In genomic region chr5:114305402-114306207, GRCh38 we compare ENCODE assay signal across 10 cellular contexts. TPM values are rescaled to one million over a fixed set of nuclear protein-coding genes. Genes with fewer than 3 reads are reported as not detected.
DNase-seq lines count a peak whose midpoint lies in the region; FAIRE-seq and TF ChIP-seq lines count a peak whose summit lies in the region.
"Had no signal": no experiment of that assay in that cellular context is flagged by ENCODE, and none has a peak within 500 bp of the region (broad histone marks: within the 10 kb centered on the region; RNA-seq: fewer than 3 reads in every experiment).

No MANE protein-coding gene starts in this region.

- H3K36me3 ChIP-seq in breast epithelium: no peaks in the 10 kb centered on the region
- no peaks in the 10 kb centered on the region for H3K36me3 ChIP-seq in Karpas-422 (ENCODE audit: insufficient read depth, low read length)
- H3K36me3 ChIP-seq in H1 (ENCODE audit: control insufficient read depth in 2 of 4, insufficient read depth in 4 of 4, low read length in 3 of 4): no peaks in the 10 kb centered on the region

- H3K27me3 Mint-ChIP-seq in MCF 10A (ENCODE audit: insufficient read depth, unreplicated experiment) (peaks cover 52% of the 10 kb centered on the region), type B pancreatic cell (no peaks in the 10 kb centered on the region)
- H3K27me3 Mint-ChIP-seq: natural killer cell treated with Interleukin-12 subunit alpha and Interleukin-12 subunit beta and Interleukin-15 and Interleukin-18, amount 100 ng/mL, for 72 hours had no signal

- BruUV-seq in MCF 10A (replicated peaks; lab: Mats Ljungman, UMichigan): no TSS peak

- no peak overlapping the region for H3K4ac ChIP-seq in H1 (replicated peaks; ENCODE audit: insufficient read length, low read depth, low read length)

- H4K8ac ChIP-seq in H1 (ENCODE audit: extremely low read depth, insufficient read depth, low read length): no peak overlapping the region

- H3K79me2 ChIP-seq in Karpas-422 (ENCODE audit: low read length): no peaks in the 10 kb centered on the region
- no peaks in the 10 kb centered on the region for H3K79me2 ChIP-seq in H1 (ENCODE audit: control insufficient read depth in 1 of 2, insufficient read depth in 2 of 2, low read length in 2 of 2)

- no peak overlapping the region for H3K27ac ChIP-seq in breast epithelium
- no peak overlapping the region for H3K27ac ChIP-seq in Karpas-422 (ENCODE audit: low read length)
- H3K27ac ChIP-seq in H1 (ENCODE audit: low read depth, low read length): no peak overlapping the region

- TF ChIP-seq RAD21 in H1 (IDR thresholded peaks at IDR 0.05 in 1 of 2, conservative IDR thresholded peaks at IDR 0.05 in 1 of 2; ENCODE audit: low read depth in 2 of 2, low read length in 2 of 2): peak; percentile 74 to 75

- no peaks in the 10 kb centered on the region for H3K4me1 Mint-ChIP-seq in MCF 10A (ENCODE audit: insufficient read depth, unreplicated experiment)
- H3K4me1 Mint-ChIP-seq in type B pancreatic cell (ENCODE audit: unreplicated experiment): peaks cover 4% of the 10 kb centered on the region

- TF ChIP-seq POLR2A in breast epithelium (IDR thresholded peaks at IDR 0.05) (no peak), H1 (IDR thresholded peaks at IDR 0.05; ENCODE audit: control extremely low read depth in 1 of 2, low read depth in 2 of 2, low read length in 2 of 2) (no peak)

- no peak for FAIRE-seq in H1 (lab: Jason Lieb, UNC)
- FAIRE-seq: G401.6 had no signal

- H4K5ac ChIP-seq in H1 (ENCODE audit: insufficient read length, low read depth, low read length): no peak overlapping the region

- H3K79me1 ChIP-seq in H1 (ENCODE audit: low read depth, low read length): no peaks in the 10 kb centered on the region

- H3K9me3 Mint-ChIP-seq in MCF 10A (ENCODE audit: unreplicated experiment): no peaks in the 10 kb centered on the region
- no peaks in the 10 kb centered on the region for H3K9me3 Mint-ChIP-seq in type B pancreatic cell
- H3K9me3 Mint-ChIP-seq: natural killer cell treated with Interleukin-12 subunit alpha and Interleukin-12 subunit beta and Interleukin-15 and Interleukin-18, amount 100 ng/mL, for 72 hours had no signal

- no peak overlapping the region for H2AK5ac ChIP-seq in H1 (ENCODE audit: low read depth, low read length)

- H3K56ac ChIP-seq in H1 (replicated peaks; ENCODE audit: insufficient read length, low read depth, low read length): no peak overlapping the region

- H3K36me3 Mint-ChIP-seq in MCF 10A (ENCODE audit: insufficient read depth, unreplicated experiment) (no peaks in the 10 kb centered on the region), type B pancreatic cell (no peaks in the 10 kb centered on the region)
- H3K36me3 Mint-ChIP-seq: natural killer cell treated with Interleukin-12 subunit alpha and Interleukin-12 subunit beta and Interleukin-15 and Interleukin-18, amount 100 ng/mL, for 72 hours had no signal

- no peak overlapping the region for H4K91ac ChIP-seq in H1 (replicated peaks; ENCODE audit: insufficient read length, low read length)

- H3K23ac ChIP-seq in H1 (ENCODE audit: insufficient read length): no peak overlapping the region

- H3K18ac ChIP-seq in H1 (ENCODE audit: extremely low read depth, low read length): no peak overlapping the region

- TF ChIP-seq CTCF in MCF 10A (IDR thresholded peaks at IDR 0.05; ENCODE audit: unreplicated experiment) (peak; percentile 24), breast epithelium (IDR thresholded peaks at IDR 0.05) (no peak), H1 (IDR thresholded peaks at IDR 0.05; ENCODE audit: control extremely low read depth in 1 of 3, insufficient read depth in 1 of 3, low read depth in 1 of 3, low read length in 3 of 3) (peak in 2 of 3 experiments; percentile 39 to 61; a peak in 2 of 4 replicates), type B pancreatic cell (conservative IDR thresholded peaks at IDR 0.05) (peak; percentile 66)

- no peak overlapping the region for H3K4me3 ChIP-seq in breast epithelium
- no peak overlapping the region for H3K4me3 ChIP-seq in Karpas-422 (ENCODE audit: low read length)
- no peak overlapping the region for H3K4me3 ChIP-seq in H1 (ENCODE audit: extremely low read depth in 1 of 4, insufficient read depth in 2 of 4, low read depth in 3 of 4, low read length in 4 of 4)

- H4K20me1 ChIP-seq in Karpas-422 (ENCODE audit: insufficient read depth, low read depth, low read length) (no peaks in the 10 kb centered on the region; the same call in 1 of the 2 replicates), H1 (replicated peaks in 1 of 2; ENCODE audit: control insufficient read depth in 1 of 2, insufficient read depth in 2 of 2, low read length in 2 of 2) (no peaks in the 10 kb centered on the region)

- no peak for TF ChIP-seq EP300 in H1 (IDR thresholded peaks at IDR 0.05; ENCODE audit: borderline replicate concordance in 1 of 2, low read depth in 2 of 2, low read length in 2 of 2)

- no peaks in the 10 kb centered on the region for H3K4me1 ChIP-seq in breast epithelium
- no peaks in the 10 kb centered on the region for H3K4me1 ChIP-seq in Karpas-422 (ENCODE audit: low read length)
- H3K4me1 ChIP-seq in H1 (replicated peaks in 1 of 4; ENCODE audit: control insufficient read depth in 3 of 4, insufficient read depth in 4 of 4, low read length in 3 of 4): peaks cover 0 to 12% (median 9%) of the 10 kb centered on the region in 4 experiments; a peak in 5 of 7 replicates

- 93% methylated on average over 1 of the region's 1 CpG; no CpG with 5 or more reads in 1 of the 2 experiments for WGBS in H1 (ENCODE audit: extremely low coverage in 1 of 2, insufficient coverage in 1 of 2, insufficient read length in 1 of 2, insufficient replicate concordance in 2 of 2, low coverage in 1 of 2, low lambda C conversion rate in 2 of 2, missing lambda C conversion rate in 1 of 2), 2 experiments

- 0 out of 2 replicates have a peak overlapping the region, but pooled peaks have one; percentile 51 for H2BK12ac ChIP-seq in H1 (ENCODE audit: low read depth, low read length)

- no peak overlapping the region for H2BK5ac ChIP-seq in H1 (ENCODE audit: low read depth, low read length)

- H3K27ac Mint-ChIP-seq in MCF 10A (ENCODE audit: low read depth, unreplicated experiment) (no peak overlapping the region), type B pancreatic cell (no peak overlapping the region)
- H3K27ac Mint-ChIP-seq: natural killer cell treated with Interleukin-12 subunit alpha and Interleukin-12 subunit beta and Interleukin-15 and Interleukin-18, amount 100 ng/mL, for 72 hours had no signal

- H2AFZ ChIP-seq in Karpas-422 (ENCODE audit: low read length) (0 out of 2 replicates have a peak overlapping the region, but pooled peaks have one; percentile 26), H1 (ENCODE audit: low read length) (peak overlapping the region; percentile 95; the same call in 1 of the 2 replicates)

- H3K9me3 ChIP-seq in breast epithelium (no peaks in the 10 kb centered on the region), Karpas-422 (ENCODE audit: low read length) (no peaks in the 10 kb centered on the region), H1 (ENCODE audit: insufficient read depth in 2 of 2, low read depth in 1 of 2, low read length in 1 of 2) (no peaks in the 10 kb centered on the region)

- H2BK120ac ChIP-seq in H1 (replicated peaks; ENCODE audit: low read depth, low read length): no peak overlapping the region

- H3K27me3 ChIP-seq in breast epithelium (peaks cover 0 to 4% of the 10 kb centered on the region in 2 donors), Karpas-422 (ENCODE audit: low read length) (no peaks in the 10 kb centered on the region), H1 (replicated peaks in 1 of 4; ENCODE audit: control insufficient read depth in 3 of 4, extremely low read depth in 1 of 4, insufficient read depth in 3 of 4, low read length in 3 of 4) (no peaks in the 10 kb centered on the region)

- POLR2A ChIA-PET in MCF 10A (lab: Yijun Ruan, JAX) (no interaction called here), H1 (lab: Charles Lee; ENCODE audit: partially characterized antibody) (no interaction called here)

- H3K9ac ChIP-seq in Karpas-422 (ENCODE audit: low read length) (no peak overlapping the region), H1 (replicated peaks in 1 of 4; ENCODE audit: extremely low read depth in 1 of 4, low read depth in 3 of 4, low read length in 3 of 4) (no peak overlapping the region)

- H3K4me3 Mint-ChIP-seq in MCF 10A (ENCODE audit: unreplicated experiment): no peak overlapping the region
- H3K4me3 Mint-ChIP-seq in type B pancreatic cell: no peak overlapping the region
- H3K4me3 Mint-ChIP-seq: natural killer cell treated with Interleukin-12 subunit alpha and Interleukin-12 subunit beta and Interleukin-15 and Interleukin-18, amount 100 ng/mL, for 72 hours had no signal

- peak overlapping the region; percentile 90 for H2BK20ac ChIP-seq in H1 (ENCODE audit: low read length)

- H3K14ac ChIP-seq in H1 (ENCODE audit: insufficient read length): no peak overlapping the region

- H3K9me2 ChIP-seq in Karpas-422 (replicated peaks; ENCODE audit: insufficient read depth, low read length): no peaks in the 10 kb centered on the region

- DNase-seq in MCF 10A (ENCODE audit: unreplicated experiment) (peak; percentile 29), breast epithelium (ENCODE audit: low spot score in 2 of 2) (no peak), Karpas-422 (peak; percentile 69), H1 (ENCODE audit: low read depth in 1 of 2, low spot score in 2 of 2) (peak in 1 of 2 experiments; percentile 50), type B pancreatic cell (ENCODE audit: extremely low spot score, unreplicated experiment) (no peak), NCI-H2107 (lab: John Stamatoyannopoulos, UW) (no peak), T1000 (lab: John Stamatoyannopoulos, UW) (no peak), activated gamma-delta T cell treated with Interleukin-2 at 50 U/mL for 16 hours (no peak)

- H3K4me2 ChIP-seq in Karpas-422 (ENCODE audit: low read depth, low read length, poor library complexity, severe bottlenecking) (no peak overlapping the region), H1 (ENCODE audit: insufficient read depth in 1 of 2, low read depth in 2 of 2, low read length in 2 of 2) (no peak overlapping the region)

- CTCF ChIA-PET in MCF 10A (lab: Yijun Ruan, JAX): interaction anchor here (0.5 to 0.6 kb wide), 2 partner anchors 15 to 1035 kb away, joined by 3 read pairs; no protein-coding TSS in a partner anchor
- CTCF ChIA-PET in H1 (lab: Charles Lee; ENCODE audit: partially characterized antibody): interaction anchor here (0.6 to 5.9 kb wide), 18 partner anchors 10 to 625 kb away, joined by 3 to 42 read pairs (median 4); no protein-coding TSS in a partner anchor

- H2BK15ac ChIP-seq in H1 (ENCODE audit: low read length): peak overlapping the region; percentile 13; the same call in 1 of the 2 replicates

- no peaks in the 10 kb centered on the region for H3K23me2 ChIP-seq in H1 (ENCODE audit: low read depth, low read length)

- intact Hi-C loops in MCF 10A (cut with micrococcal nuclease) (loop anchor here (2.0 to 5.0 kb wide), 3 partner anchors 205 to 693 kb away; no protein-coding TSS in a partner anchor), breast epithelium (cut with DNase I; ENCODE audit: low total_unique reads) (no loop called here)

RNA-seq across cellular contexts. Expression of gene KCNN2, which starts 56.3 kb away (rescaled TPM):
- not detected in 2 replicates for total RNA-seq in MCF 10A (2022)
- total RNA-seq in breast epithelium: under 1 TPM in 2 of 3 donors, not detected in 1; 0.16 to 0.33 TPM
- total RNA-seq in Karpas-422 (2014; rRNA removed; shearing (Covaris generic); ENCODE audit: low replicate concordance): not detected in 2 replicates
- total RNA-seq in H1 (2021; fragmentation: NEBNext Ultra II Directional; extraction: Animal tissue kit (Norgen Biotek cat#: 25700)): 18.6 and 19.4 TPM in 2 replicates
- 13.1 and 13.6 TPM in 2 replicates for polyA plus RNA-seq in H1 (2011; rRNA removed)
- polyA plus RNA-seq in H1 (2011; cell fraction: cytosol; rRNA removed): 8.4 TPM
- polyA plus RNA-seq in H1 (2011; cell fraction: nucleus; rRNA removed): 14.7 TPM
- 13.0 to 17.1 TPM (median 14.4 TPM) in 4 replicates for polyA plus RNA-seq in H1 (2012, experiment 1 of 2)
- polyA plus RNA-seq in H1 (2012, experiment 2 of 2): 14.0 TPM
- 18.0 TPM for polyA plus RNA-seq in H1 (2013, experiment 1 of 2)
- polyA plus RNA-seq in H1 (2013, experiment 2 of 2): 18.6 TPM
- polyA minus RNA-seq in H1 (2011; rRNA and poly(A)+ RNA removed): 32.0 and 35.1 TPM in 2 replicates
- 15.5 TPM for polyA minus RNA-seq in H1 (2011; cell fraction: cytosol; rRNA and poly(A)+ RNA removed)
- polyA minus RNA-seq in H1 (2011; cell fraction: nucleus; rRNA and poly(A)+ RNA removed): 67.7 TPM
- total RNA-seq in type B pancreatic cell (ENCODE audit: low replicate concordance): 12.5 and 15.4 TPM in 2 replicates
- total RNA-seq: natural killer cell treated with Interleukin-12 subunit alpha and Interleukin-12 subunit beta and Interleukin-15 and Interleukin-18, amount 100 ng/mL, for 72 hours had no signal

Comparison
In these comparisons a context has a peak if more than half of its experiments do, and no peak if none do; other contexts are left out.
1. DNase-seq: peak in MCF 10A (single experiment) and Karpas-422 (single experiment); none in breast epithelium (0 of 2), type B pancreatic cell (single experiment), NCI-H2107 (single experiment), T1000 (single experiment) and activated gamma-delta T cell treated with Interleukin-2 at 50 U/mL for 16 hours (single experiment).
2. CTCF ChIP-seq: peak in MCF 10A (single experiment), H1 (2 of 3) and type B pancreatic cell (single experiment); none in breast epithelium (0 of 3).
3. RNA of gene KCNN2, which starts 56.3 kb away (total RNA-seq): 18.6 to 19.4 TPM in H1 and 12.5 to 15.4 TPM in type B pancreatic cell; 0.16 to 0.33 TPM in breast epithelium, not detected in MCF 10A and not detected in Karpas-422; every median in the first group is over 10 times any median in the second.